In the genomic region with DNA sequence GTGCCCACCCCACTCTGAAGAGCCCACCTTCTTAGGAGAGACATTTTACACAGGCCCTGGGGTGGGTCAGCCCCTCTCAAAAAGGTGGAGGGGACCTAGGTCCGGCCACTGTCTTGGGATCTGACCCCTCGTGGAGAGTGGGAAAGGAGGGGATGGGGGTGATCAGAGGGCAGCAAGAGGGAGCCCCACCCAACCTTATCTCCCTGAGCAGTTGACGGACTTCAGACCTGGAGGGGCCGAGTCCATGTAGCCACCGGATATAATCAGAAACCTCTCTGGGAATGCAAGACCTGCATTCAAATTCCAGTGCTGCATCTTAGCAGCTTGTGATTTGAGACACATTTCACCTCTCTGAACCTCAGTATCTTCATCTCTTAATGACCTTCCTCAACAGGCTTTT, we compare ENCODE assay signal across 32 cellular contexts.
"Had no signal": no experiment of that assay in that cellular context is flagged by ENCODE, and none has a peak within 500 bp of the region (broad histone marks: within the 10 kb centered on the region; RNA-seq: fewer than 3 reads in every experiment).

No MANE protein-coding gene starts in this region.

- H3K36me3 Mint-ChIP-seq: brain, WTC11 had no signal

- H3K9me3 ChIP-seq: SJCRH30 had no signal

- FAIRE-seq: bronchial epithelial cell had no signal

- H3K27ac Mint-ChIP-seq: activated CD4-positive, alpha-beta T cell treated with anti-CD3 and anti-CD28 coated beads for 36 hours; activated CD4-positive, alpha-beta T cell treated with anti-CD3 and anti-CD28 coated beads, Interleukin-2, amount 10 ng/mL, durations not matched to agents 7 days and 5 days; activated naive CD8-positive, alpha-beta T cell; activated naive CD8-positive, alpha-beta T cell treated with anti-CD3 and anti-CD28 coated beads, Interleukin-2, amount 50 U/mL, for 24 hours; activated T-helper 1 cell treated with anti-CD3 and anti-CD28 coated beads, Interleukin-12 subunit alpha, Interleukin-12 subunit beta, Interleukin-2, Interleukin-4 antibody, amounts not matched to agents 30 ng/mL and 10 ng/mL and 1 ng/mL, durations not matched to agents 14 hours and 24 hours and 36 hours; T-helper 2 cell treated with Interferon-gamma antibody and Interleukin-4, amounts not matched to agents 5 μg/mL and 100 μg/mL, for 36 hours had no signal

- H3K4me3 ChIP-seq: PC-9, SJCRH30, SK-N-MC had no signal

- H3K27me3 Mint-ChIP-seq: activated CD4-positive, alpha-beta T cell treated with anti-CD3 and anti-CD28 coated beads for 36 hours; activated CD4-positive, alpha-beta T cell treated with anti-CD3 and anti-CD28 coated beads, Interleukin-2, amount 10 ng/mL, durations not matched to agents 7 days and 5 days; activated naive CD4-positive, alpha-beta T cell treated with anti-CD3 and anti-CD28 coated beads, Interleukin-2, amount 10 ng/mL, durations not matched to agents 7 days and 5 days; activated naive CD8-positive, alpha-beta T cell; activated naive CD8-positive, alpha-beta T cell treated with anti-CD3 and anti-CD28 coated beads, Interleukin-2, amount 50 U/mL, for 24 hours had no signal

- H3K36me3 ChIP-seq: SJCRH30 had no signal

- DNase-seq: activated CD4-positive, alpha-beta T cell treated with anti-CD3 and anti-CD28 coated beads for 36 hours; activated CD4-positive, alpha-beta T cell treated with anti-CD3 and anti-CD28 coated beads, Interleukin-2, amount 10 ng/mL, durations not matched to agents 7 days and 5 days; activated CD4-positive, alpha-beta T cell treated with anti-CD3 and anti-CD28 coated beads, Interleukin-2, amount 50 U/mL, for 48 hours; activated CD8-positive, alpha-beta memory T cell treated with anti-CD3 and anti-CD28 coated beads, Interleukin-2, amount 50 U/mL, for 4 hours; activated naive CD4-positive, alpha-beta T cell treated with anti-CD3 and anti-CD28 coated beads, Interleukin-2, amount 10 ng/mL, durations not matched to agents 7 days and 5 days; activated naive CD8-positive, alpha-beta T cell treated with anti-CD3 and anti-CD28 coated beads, Interleukin-2, amount 50 U/mL, for 24 hours; activated T-cell treated with anti-CD3 and anti-CD28 coated beads for 4 hours; activated T-cell treated with anti-CD3 and anti-CD28 coated beads, Interleukin-2, amount 50 U/mL, for 4 hours; anterior cingulate cortex; caudate nucleus; Karpas-422; KBM-7; NCI-H1048; NCI-H1436 treated with DMSO at 0.1 percent for 48 hours; NCI-H1694 treated with DMSO at 0.1 percent for 48 hours; NCI-H2029 treated with DMSO at 0.1 percent for 48 hours; NCI-H2107; NCI-H2171; NCI-H510A; NCI-H526; NCI-H748 treated with DMSO at 0.1 percent for 48 hours; NK-92 treated with Interleukin-12 subunit alpha and Interleukin-12 subunit beta, amount 100 ng/mL, for 24 hours; PC-9; SHP77; SJCRH30 had no signal

- H3K4me3 Mint-ChIP-seq: activated CD4-positive, alpha-beta T cell treated with anti-CD3 and anti-CD28 coated beads for 36 hours; activated CD4-positive, alpha-beta T cell treated with anti-CD3 and anti-CD28 coated beads, Interleukin-2, amount 10 ng/mL, durations not matched to agents 7 days and 5 days; activated naive CD4-positive, alpha-beta T cell treated with anti-CD3 and anti-CD28 coated beads, Interleukin-2, amount 10 ng/mL, durations not matched to agents 7 days and 5 days; activated naive CD8-positive, alpha-beta T cell; activated naive CD8-positive, alpha-beta T cell treated with anti-CD3 and anti-CD28 coated beads, Interleukin-2, amount 50 U/mL, for 24 hours; activated T-cell treated with anti-CD3 and anti-CD28 coated beads, Interleukin-2, amount 50 U/mL, for 4 hours; activated T-helper 1 cell treated with anti-CD3 and anti-CD28 coated beads, Interleukin-12 subunit alpha, Interleukin-12 subunit beta, Interleukin-2, Interleukin-4 antibody, amounts not matched to agents 30 ng/mL and 10 ng/mL and 1 ng/mL, durations not matched to agents 14 hours and 24 hours and 36 hours; brain; T-helper 2 cell treated with Interferon-gamma antibody and Interleukin-4, amounts not matched to agents 5 μg/mL and 100 μg/mL, for 36 hours; WTC11 had no signal

- H3K27ac ChIP-seq: PC-9, SJCRH30, SK-N-MC had no signal

- H3K27me3 ChIP-seq: SJCRH30 had no signal

- H3K9me3 Mint-ChIP-seq: activated CD4-positive, alpha-beta T cell treated with anti-CD3 and anti-CD28 coated beads, Interleukin-2, amount 10 ng/mL, durations not matched to agents 7 days and 5 days; activated naive CD4-positive, alpha-beta T cell treated with anti-CD3 and anti-CD28 coated beads, Interleukin-2, amount 10 ng/mL, durations not matched to agents 7 days and 5 days; activated naive CD8-positive, alpha-beta T cell treated with anti-CD3 and anti-CD28 coated beads, Interleukin-2, amount 50 U/mL, for 24 hours; activated T-cell treated with anti-CD3 and anti-CD28 coated beads, Interleukin-2, amount 50 U/mL, for 4 hours; activated T-helper 1 cell treated with anti-CD3 and anti-CD28 coated beads, Interleukin-12 subunit alpha, Interleukin-12 subunit beta, Interleukin-2, Interleukin-4 antibody, amounts not matched to agents 30 ng/mL and 10 ng/mL and 1 ng/mL, durations not matched to agents 14 hours and 24 hours and 36 hours; brain; T-helper 2 cell treated with Interferon-gamma antibody and Interleukin-4, amounts not matched to agents 5 μg/mL and 100 μg/mL, for 36 hours; WTC11 had no signal
